1 cellular context compared by ENCODE assay signal in genomic region chr1:1403543-1404112, GRCh38.
TF ChIP-seq lines count a peak whose summit lies in the region.

No MANE protein-coding gene starts in this region.

TF ChIP-seq in HepG2, 621 proteins besides CTCF, POLR2A, EP300 and RAD21:
- TF ChIP-seq SNAPC2 (CRISPR knock-in tag; IDR thresholded peaks at IDR 0.05), result no peak
- TF ChIP-seq ARID3A (IDR thresholded peaks at IDR 0.05; ENCODE audit: low read depth, low read length), result no peak
- TF ChIP-seq HOXA5 (CRISPR knock-in tag; IDR thresholded peaks at IDR 0.05), result no peak
- no peak for TF ChIP-seq SRY (CRISPR knock-in tag; IDR thresholded peaks at IDR 0.05)
- TF ChIP-seq POLR2G (IDR thresholded peaks at IDR 0.05; ENCODE audit: low read depth, low read length), result 0 out of 2 replicates have a peak, but pooled peaks have one; percentile 38
- TF ChIP-seq ZNF550 (CRISPR knock-in tag; IDR thresholded peaks at IDR 0.05; ENCODE audit: borderline replicate concordance), result no peak
- no peak for TF ChIP-seq ZNF850 (CRISPR knock-in tag; conservative IDR thresholded peaks at IDR 0.05)
- no peak for TF ChIP-seq NR3C1 (CRISPR knock-in tag; IDR thresholded peaks at IDR 0.05)
- TF ChIP-seq POLR2AphosphoS5 (IDR thresholded peaks at IDR 0.05; ENCODE audit: low read depth, low read length), result peak; percentile 41; the same call in 1 of the 2 replicates
- no peak for TF ChIP-seq GATAD2A (CRISPR knock-in tag; IDR thresholded peaks at IDR 0.05)
- TF ChIP-seq RBFOX2 (IDR thresholded peaks at IDR 0.05; ENCODE audit: low read depth, low read length), result peak; percentile 51; the same call in 1 of the 2 replicates
- no peak for TF ChIP-seq MED8 (CRISPR knock-in tag; IDR thresholded peaks at IDR 0.05; ENCODE audit: insufficient replicate concordance)
- TF ChIP-seq GZF1 (CRISPR knock-in tag; IDR thresholded peaks at IDR 0.05), result no peak
- no peak for TF ChIP-seq ZNF160 (CRISPR knock-in tag; IDR thresholded peaks at IDR 0.05)
- no peak for TF ChIP-seq TBX3 (IDR thresholded peaks at IDR 0.05; ENCODE audit: borderline replicate concordance)
- 0 out of 2 replicates have a peak, but pooled peaks have one; percentile 21 for TF ChIP-seq MAFF (IDR thresholded peaks at IDR 0.05; ENCODE audit: low read depth, low read length)
- no peak for TF ChIP-seq PAF1 (CRISPR knock-in tag; IDR thresholded peaks at IDR 0.05)
- TF ChIP-seq MAFK (conservative IDR thresholded peaks at IDR 0.05 in 1 of 2, IDR thresholded peaks at IDR 0.05 in 1 of 2; ENCODE audit: low read length in 2 of 2), result peak; percentile 39 to 50
- TF ChIP-seq KDM3A (CRISPR knock-in tag; IDR thresholded peaks at IDR 0.05; ENCODE audit: low read depth), result no peak
